ENCODE assay signal across 36 cellular contexts in genomic region chr2:218305383-218305782, GRCh38. TPM values are rescaled to one million over a fixed set of nuclear protein-coding genes. Genes with fewer than 3 reads are reported as not detected.
"Had no signal": no experiment of that assay in that cellular context is flagged by ENCODE, and none has a peak within 500 bp of the region (broad histone marks: within the 10 kb centered on the region; RNA-seq: fewer than 3 reads in every experiment).

No MANE protein-coding gene starts in this region.

- H3K9me3 ChIP-seq: colonic mucosa, esophagus squamous epithelium had no signal

- H3K27me3 Mint-ChIP-seq: activated B cell treated with CpG ODN at 0.5 μM for 24 hours; activated CD8-positive, alpha-beta T cell treated with anti-CD3 and anti-CD28 coated beads for 36 hours; activated naive CD8-positive, alpha-beta T cell had no signal

- H3K4me1 ChIP-seq: colonic mucosa had no signal

- H3K36me3 ChIP-seq: colonic mucosa, esophagus squamous epithelium, WERI-Rb-1 had no signal

- H3K4me3 Mint-ChIP-seq: activated B cell treated with CpG ODN at 0.5 μM for 24 hours; activated CD8-positive, alpha-beta T cell treated with anti-CD3 and anti-CD28 coated beads for 36 hours; activated naive CD8-positive, alpha-beta T cell; activated T-cell treated with anti-CD3 and anti-CD28 coated beads, Interleukin-2, amount 50 U/mL, for 4 hours; activated T-helper 17 cell treated with anti-CD3 and anti-CD28 coated beads, Interleukin-2, amount 50 U/mL, for 72 hours; T-helper 17 cell; T-helper 2 cell treated with Interferon-gamma antibody and Interleukin-4, amounts not matched to agents 5 μg/mL and 100 μg/mL, for 36 hours had no signal

- H3K27me3 ChIP-seq: colonic mucosa, esophagus squamous epithelium had no signal

- H3K9me3 Mint-ChIP-seq: activated B cell treated with CpG ODN at 0.5 μM for 24 hours; activated CD8-positive, alpha-beta T cell treated with anti-CD3 and anti-CD28 coated beads for 36 hours; activated T-cell treated with anti-CD3 and anti-CD28 coated beads, Interleukin-2, amount 50 U/mL, for 4 hours; activated T-helper 17 cell treated with anti-CD3 and anti-CD28 coated beads, Interleukin-2, amount 50 U/mL, for 72 hours; T-helper 2 cell treated with Interferon-gamma antibody and Interleukin-4, amounts not matched to agents 5 μg/mL and 100 μg/mL, for 36 hours had no signal

- ATAC-seq: activated CD4-positive, CD25-positive, alpha-beta regulatory T cell treated with anti-CD3 and anti-CD28 coated beads, Interleukin-2, amount 50 U/mL, for 24 hours; activated CD8-positive, alpha-beta T cell treated with anti-CD3 and anti-CD28 coated beads for 36 hours; activated T-cell treated with anti-CD3 and anti-CD28 coated beads, Interleukin-2, amount 50 U/mL, for 4 hours; activated T-helper 17 cell treated with anti-CD3 and anti-CD28 coated beads, Interleukin-2, amount 50 U/mL, for 72 hours; T-helper 17 cell had no signal

- H3K27ac ChIP-seq: colonic mucosa, epithelial cell of prostate, esophagus squamous epithelium, WERI-Rb-1 had no signal

- DNase-seq: activated B cell treated with CpG ODN at 0.5 μM for 24 hours; activated CD4-positive, alpha-beta T cell treated with anti-CD3 and anti-CD28 coated beads for 48 hours; activated CD4-positive, alpha-beta T cell treated with anti-CD3 and anti-CD28 coated beads, Interleukin-2, amount 50 U/mL, for 1 hour; activated CD4-positive, alpha-beta T cell treated with anti-CD3 and anti-CD28 coated beads, Interleukin-2, amount 50 U/mL, for 48 hours; activated CD8-positive, alpha-beta memory T cell treated with anti-CD3 and anti-CD28 coated beads for 24 hours; activated CD8-positive, alpha-beta T cell treated with anti-CD3 and anti-CD28 coated beads for 36 hours; activated effector memory CD4-positive, alpha-beta T cell treated with Interleukin-2 at 50 U/mL for 16 hours; activated gamma-delta T cell treated with Interleukin-2 at 50 U/mL for 16 hours; activated naive CD4-positive, alpha-beta T cell treated with anti-CD3 and anti-CD28 coated beads, Interleukin-2, amount 50 U/mL, for 16 hours; activated naive CD4-positive, alpha-beta T cell treated with Interleukin-2 at 50 U/mL for 16 hours; activated T-cell treated with anti-CD3 and anti-CD28 coated beads, Interleukin-2, amount 50 U/mL, for 4 hours; amniotic stem cell; anterior cingulate cortex; central memory CD4-positive, alpha-beta T cell; cerebellar nuclear complex; colonic mucosa; effector CD8-positive, alpha-beta T cell; esophagus squamous epithelium; head of caudate nucleus; T-helper 1 cell; T-helper 17 cell; T1000; WERI-Rb-1 had no signal

- H3K27ac Mint-ChIP-seq: activated B cell treated with CpG ODN at 0.5 μM for 24 hours; activated CD8-positive, alpha-beta T cell treated with anti-CD3 and anti-CD28 coated beads for 36 hours; activated naive CD8-positive, alpha-beta T cell; activated T-helper 17 cell treated with anti-CD3 and anti-CD28 coated beads, Interleukin-2, amount 50 U/mL, for 72 hours; T-helper 17 cell; T-helper 2 cell treated with Interferon-gamma antibody and Interleukin-4, amounts not matched to agents 5 μg/mL and 100 μg/mL, for 36 hours had no signal

- H3K4me3 ChIP-seq: colonic mucosa, esophagus squamous epithelium had no signal

- FAIRE-seq: astrocyte, endometrium, endothelial cell of umbilical vein, frontal cortex had no signal

- H3K36me3 Mint-ChIP-seq: activated naive CD8-positive, alpha-beta T cell had no signal

RNA-seq across cellular contexts. Expression of gene GPBAR1, which starts 44.6 kb away (rescaled TPM):
- total RNA-seq: dermis microvascular lymphatic vessel endothelial cell, fibroblast of villous mesenchyme, frontal cortex had no signal
- polyA plus RNA-seq: fibroblast of lung had no signal

RNA-seq across cellular contexts. Expression of gene CATIP, which starts 51.3 kb away (rescaled TPM):
- total RNA-seq: activated B cell treated with CpG ODN at 0.5 μM for 24 hours; activated CD8-positive, alpha-beta T cell treated with anti-CD3 and anti-CD28 coated beads for 36 hours; activated T-cell treated with anti-CD3 and anti-CD28 coated beads, Interleukin-2, amount 50 U/mL, for 4 hours; activated T-helper 17 cell treated with anti-CD3 and anti-CD28 coated beads, Interleukin-2, amount 50 U/mL, for 72 hours; colonic mucosa; dermis microvascular lymphatic vessel endothelial cell; endothelial cell of umbilical vein; esophagus squamous epithelium; frontal cortex; T-helper 17 cell had no signal
- polyA plus RNA-seq: endothelial cell of umbilical vein, esophagus, fibroblast of lung had no signal
